8 cellular contexts compared by ENCODE assay signal in the genomic region with DNA sequence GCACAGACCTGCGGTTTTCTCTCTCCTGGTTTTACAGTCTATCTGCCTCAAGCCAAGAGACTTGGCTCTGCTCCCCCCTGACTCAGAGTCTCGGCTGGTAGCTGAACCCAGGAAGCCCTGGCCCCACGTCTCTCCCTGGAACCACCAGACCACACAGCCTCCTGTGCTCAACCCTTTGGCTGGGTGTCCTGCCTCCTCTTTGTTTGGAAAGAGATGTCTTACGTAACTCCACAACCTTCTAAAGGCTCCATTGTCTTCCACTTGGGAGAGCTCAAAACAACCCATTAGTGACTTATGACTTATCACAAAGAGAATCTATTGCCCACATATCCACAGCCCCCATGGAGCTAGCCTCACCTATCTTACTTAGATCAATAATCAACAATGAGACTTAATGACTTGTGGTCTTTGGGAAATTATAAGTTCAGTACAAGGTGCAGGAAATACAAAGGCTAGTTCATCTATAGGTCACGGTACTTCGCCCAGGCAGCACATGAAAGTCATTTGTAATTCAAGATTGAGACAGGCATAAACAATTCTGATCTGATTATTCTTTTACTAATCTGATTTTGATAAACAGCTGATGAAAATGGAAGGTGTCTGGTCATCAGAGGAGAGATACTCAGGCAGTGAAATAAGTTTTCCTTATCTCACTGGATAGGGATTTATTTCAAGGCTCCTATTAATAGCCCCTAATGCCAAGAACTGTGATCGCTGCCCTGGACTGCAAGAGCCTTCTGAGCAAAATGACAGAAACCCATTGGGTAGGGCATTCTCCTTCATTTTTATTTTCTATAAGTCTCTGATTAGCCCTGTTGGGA. TPM values are rescaled to one million over a fixed set of nuclear protein-coding genes. Genes with fewer than 3 reads are reported as not detected.
DNase-seq lines count a peak whose midpoint lies in the region; ATAC-seq and TF ChIP-seq lines count a peak whose summit lies in the region.

No MANE protein-coding gene starts in this region.

- intact Hi-C loops in posterior vena cava (cut with DNase I), result loop anchor here in 1 of 2 donors (5.0 kb wide), 1 partner anchor 102 kb away; no protein-coding TSS in a partner anchor

- ATAC-seq in HG02588 (IDR thresholded peaks at IDR 0.05; ENCODE audit: unreplicated experiment) (no peak), GM18873 (IDR thresholded peaks at IDR 0.05; ENCODE audit: low FRiP score, unreplicated experiment) (no peak)

- TF ChIP-seq CTCF in fibroblast of pulmonary artery (IDR thresholded peaks at IDR 0.05; ENCODE audit: low read length, missing control alignments), result no peak

- DNase-seq in Daoy (ENCODE audit: low read depth) (peak; percentile 99), RPMI7951 (ENCODE audit: low read depth) (peak; percentile 99), fibroblast of pulmonary artery (ENCODE audit: low read depth) (peak; percentile 97), posterior vena cava (ENCODE audit: low spot score) (peak; percentile 95), NCI-H774 (lab: John Stamatoyannopoulos, UW) (no peak), SHP77 (lab: John Stamatoyannopoulos, UW) (no peak)

- H3K4me3 ChIP-seq in fibroblast of pulmonary artery (replicated peaks; ENCODE audit: low read depth, low read length), result no peak overlapping the region

RNA-seq across cellular contexts. Expression of gene SSPN, which starts 44.3 kb away (rescaled TPM):
- 6.0 and 7.3 TPM in 2 replicates for total RNA-seq in Daoy (2014; rRNA removed; shearing (Covaris generic))
- total RNA-seq in RPMI7951 (2014; rRNA removed; shearing (Covaris generic)), result 13.2 and 14.0 TPM in 2 replicates
- 10 to 100 TPM; 47.4 to 65.4 TPM for total RNA-seq in posterior vena cava

Comparison
In these comparisons a context has a peak if more than half of its experiments do, and no peak if none do; other contexts are left out.
1. DNase-seq: peak in Daoy (single experiment), RPMI7951 (single experiment), fibroblast of pulmonary artery (single experiment) and posterior vena cava (single experiment); none in NCI-H774 (single experiment) and SHP77 (0 of 2).